ENCODE assay signal across 15 cellular contexts in genomic region chr2:182378759-182379158, GRCh38. TPM values are rescaled to one million over a fixed set of nuclear protein-coding genes. Genes with fewer than 3 reads are reported as not detected.
"Had no signal": no experiment of that assay in that cellular context is flagged by ENCODE, and none has a peak within 500 bp of the region (broad histone marks: within the 10 kb centered on the region; RNA-seq: fewer than 3 reads in every experiment).

No MANE protein-coding gene starts in this region.

- H3K4me3 ChIP-seq: gastroesophageal sphincter, SJSA1, transverse colon had no signal

- ATAC-seq: gastroesophageal sphincter; natural killer cell treated with Interleukin-12 subunit alpha and Interleukin-12 subunit beta and Interleukin-15 and Interleukin-18, amount 100 ng/mL, for 72 hours had no signal

- H3K36me3 ChIP-seq: gastroesophageal sphincter, SJSA1, transverse colon had no signal

- H3K4me1 ChIP-seq: SJSA1 had no signal

- DNase-seq: activated CD4-positive, alpha-beta memory T cell treated with anti-CD3 and anti-CD28 coated beads for 36 hours; activated CD4-positive, CD25-positive, alpha-beta regulatory T cell treated with anti-CD3 and anti-CD28 coated beads, Interleukin-2, amount 50 U/mL, for 72 hours; activated gamma-delta T cell; activated T-cell treated with anti-CD3 and anti-CD28 coated beads, Interleukin-2, amount 50 U/mL, for 48 hours; effector CD4-positive, alpha-beta T cell; hypothalamus; retina; small intestine; SW 1271; transverse colon had no signal

- H3K27me3 ChIP-seq: gastroesophageal sphincter, SJSA1, transverse colon had no signal

- FAIRE-seq: bronchial epithelial cell, colon, small intestine had no signal

- H3K27ac ChIP-seq: SJSA1 had no signal

RNA-seq across cellular contexts. Expression of gene PDE1A, which starts 48.1 kb away (rescaled TPM):
- total RNA-seq: activated CD4-positive, alpha-beta memory T cell treated with anti-CD3 and anti-CD28 coated beads for 36 hours; natural killer cell treated with Interleukin-12 subunit alpha and Interleukin-12 subunit beta and Interleukin-15 and Interleukin-18, amount 100 ng/mL, for 72 hours; SJSA1 had no signal
